Comparison of ENCODE assay signal across 8 cellular contexts in genomic region chr18:12883003-12883683, GRCh38. TPM values are rescaled to one million over a fixed set of nuclear protein-coding genes. Genes with fewer than 3 reads are reported as not detected.
DNase-seq lines count a peak whose midpoint lies in the region; ATAC-seq lines count a peak whose summit lies in the region.

No MANE protein-coding gene starts in this region.

- peak overlapping the region; percentile 99 for H3K9ac ChIP-seq in trophoblast cell (ENCODE audit: low read length)

- H2BK12ac ChIP-seq in trophoblast cell (ENCODE audit: low read length), result peak overlapping the region; percentile 66

- peak overlapping the region; percentile 96 for H4K91ac ChIP-seq in trophoblast cell (ENCODE audit: low read depth, low read length)

- peak overlapping the region; percentile 75 for H3K4me2 ChIP-seq in trophoblast cell (ENCODE audit: low read length)

- peaks cover 2 to 9% of the 10 kb centered on the region in 2 experiments for H3K4me1 ChIP-seq in trophoblast cell (ENCODE audit: control insufficient read depth in 1 of 2, insufficient read depth in 2 of 2, low read length in 2 of 2)

- no peaks in the 10 kb centered on the region for H3K36me3 ChIP-seq in trophoblast cell (ENCODE audit: control insufficient read depth in 1 of 2, insufficient read depth in 2 of 2, low read length in 2 of 2)

- H2BK120ac ChIP-seq in trophoblast cell (ENCODE audit: insufficient read depth, low read length, poor library complexity), result peak overlapping the region; percentile 98

- no peaks in the 10 kb centered on the region for H3K27me3 Mint-ChIP-seq in activated T-cell treated with anti-CD3 and anti-CD28 coated beads, Interleukin-2, amount 50 U/mL, for 24 hours

- H3K36me3 Mint-ChIP-seq in activated T-cell treated with anti-CD3 and anti-CD28 coated beads, Interleukin-2, amount 50 U/mL, for 24 hours (ENCODE audit: low read depth), result peaks cover 34% of the 10 kb centered on the region

- H3K27me3 ChIP-seq in trophoblast cell (ENCODE audit: insufficient read depth, low read length), result no peaks in the 10 kb centered on the region

- peak overlapping the region; percentile 99 for H3K4me3 ChIP-seq in trophoblast cell (ENCODE audit: low read depth, low read length)

- H3K79me1 ChIP-seq in trophoblast cell (ENCODE audit: low read length), result peaks cover 12% of the 10 kb centered on the region

- H4K8ac ChIP-seq in trophoblast cell (ENCODE audit: low read depth, low read length), result peak overlapping the region; percentile 98

- H3K4me3 Mint-ChIP-seq in activated T-cell treated with anti-CD3 and anti-CD28 coated beads, Interleukin-2, amount 50 U/mL, for 24 hours, result peak overlapping the region; percentile 96

- peak overlapping the region; percentile 94 for H2BK5ac ChIP-seq in trophoblast cell (ENCODE audit: low read depth, low read length, poor library complexity)

- peak; percentile 68 for DNase-seq in AG08396 (ENCODE audit: low spot score)
- no peak for DNase-seq in activated T-cell treated with anti-CD3 and anti-CD28 coated beads, Interleukin-2, amount 50 U/mL, for 24 hours
- peak; percentile 15 for DNase-seq in germinal center (ENCODE audit: low spot score)
- DNase-seq in trophoblast cell, result peak; percentile 27 to 41
- DNase-seq in GM19240 (ENCODE audit: insufficient read length, low spot score), result no peak

- peak; percentile 4 for ATAC-seq in GM19351 (IDR thresholded peaks at IDR 0.05; ENCODE audit: unreplicated experiment)
- ATAC-seq in HG03571 (IDR thresholded peaks at IDR 0.05; ENCODE audit: unreplicated experiment), result peak; percentile 10
- no peak for ATAC-seq in GM21529 (IDR thresholded peaks at IDR 0.05; ENCODE audit: unreplicated experiment)

- H3K9me3 ChIP-seq in trophoblast cell (ENCODE audit: insufficient read depth, low read depth, low read length), result no peaks in the 10 kb centered on the region

- H2AK5ac ChIP-seq in trophoblast cell (ENCODE audit: low read length), result peak overlapping the region; percentile 92

- peak overlapping the region; percentile 100 for H3K27ac ChIP-seq in trophoblast cell (ENCODE audit: low read depth, low read length)

- peaks cover 14% of the 10 kb centered on the region for H3K79me2 ChIP-seq in trophoblast cell (ENCODE audit: control insufficient read depth, insufficient read depth, low read length, poor library complexity)

- WGBS in trophoblast cell (ENCODE audit: extremely low coverage, insufficient coverage, insufficient read length), result no CpG with 5 or more reads among the region's 53 CpGs

- H3K4me1 Mint-ChIP-seq in activated T-cell treated with anti-CD3 and anti-CD28 coated beads, Interleukin-2, amount 50 U/mL, for 24 hours (ENCODE audit: low read depth), result peaks cover 59% of the 10 kb centered on the region

- H2AFZ ChIP-seq in trophoblast cell (ENCODE audit: insufficient read depth, low read length, poor library complexity), result peak overlapping the region; percentile 95

- H3K14ac ChIP-seq in trophoblast cell (ENCODE audit: low read length), result peak overlapping the region; percentile 99

- no peaks in the 10 kb centered on the region for H3K9me3 Mint-ChIP-seq in activated T-cell treated with anti-CD3 and anti-CD28 coated beads, Interleukin-2, amount 50 U/mL, for 24 hours

- peak overlapping the region; percentile 99 for H3K4ac ChIP-seq in trophoblast cell (ENCODE audit: low read depth, low read length)

- peak overlapping the region; percentile 96 for H3K27ac Mint-ChIP-seq in activated T-cell treated with anti-CD3 and anti-CD28 coated beads, Interleukin-2, amount 50 U/mL, for 24 hours

- no peak overlapping the region for H3K23ac ChIP-seq in trophoblast cell (ENCODE audit: low read length)

- peak overlapping the region; percentile 98 for H4K12ac ChIP-seq in trophoblast cell (ENCODE audit: low read depth, low read length)

- peak overlapping the region; percentile 98 for H3K18ac ChIP-seq in trophoblast cell (ENCODE audit: low read length)

RNA-seq across cellular contexts. Expression of gene PTPN2, which starts 0.9 kb away (rescaled TPM):
- 23.3 and 26.4 TPM in 2 replicates for polyA plus RNA-seq in trophoblast cell (2013)

Comparison
In these comparisons a context has a peak if more than half of its experiments do, and no peak if none do; other contexts are left out.
1. DNase-seq: peak in AG08396 (single experiment), germinal center (single experiment) and trophoblast cell (2 of 2); none in activated T-cell treated with anti-CD3 and anti-CD28 coated beads, Interleukin-2, amount 50 U/mL, for 24 hours (single experiment) and GM19240 (single experiment).